ENCODE assay signal across 9 cellular contexts in genomic region chr6:138811851-138812250, GRCh38. TPM values are rescaled to one million over a fixed set of nuclear protein-coding genes. Genes with fewer than 3 reads are reported as not detected.
"Had no signal": no experiment of that assay in that cellular context is flagged by ENCODE, and none has a peak within 500 bp of the region (broad histone marks: within the 10 kb centered on the region; RNA-seq: fewer than 3 reads in every experiment).

No MANE protein-coding gene starts in this region.

RNA-seq across cellular contexts. Expression of gene ECT2L, which starts 16.0 kb away (rescaled TPM):
- total RNA-seq: activated CD4-positive, alpha-beta T cell treated with anti-CD3 and anti-CD28 coated beads for 36 hours; activated CD4-positive, alpha-beta T cell treated with anti-CD3 and anti-CD28 coated beads, Interleukin-2, amount 10 ng/mL, durations not matched to agents 7 days and 5 days; activated CD8-positive, alpha-beta T cell treated with anti-CD3 and anti-CD28 coated beads, Interleukin-2, amount 10 ng/mL, durations not matched to agents 7 days and 5 days; activated naive CD8-positive, alpha-beta T cell treated with anti-CD3 and anti-CD28 coated beads, Interleukin-2, amount 10 ng/mL, durations not matched to agents 7 days and 5 days; activated T-helper 2 cell treated with anti-CD3 and anti-CD28 coated beads, Interferon-gamma antibody, Interleukin-2, Interleukin-4, amounts not matched to agents 10 μg/mL and 5 μg/mL and 100 μg/mL, durations not matched to agents 14 hours and 24 hours and 36 hours; ascending aorta; cardiac muscle cell; chondrocyte; WTC11 had no signal
- polyA plus RNA-seq: cardiac muscle cell had no signal
